Comparison of ENCODE assay signal across 2 cellular contexts in genomic region chr11:62602141-62603071, GRCh38.
A peak's percentile ranks its signal among the peaks of the same experiment; 100 is the strongest.
TF ChIP-seq lines count a peak whose summit lies in the region.

No MANE protein-coding gene starts in this region.

TF ChIP-seq in SK-N-SH, 30 proteins besides CTCF, POLR2A, EP300 and RAD21:
- TF ChIP-seq MXI1 (IDR thresholded peaks at IDR 0.05; ENCODE audit: low read depth, low read length), result 0 out of 2 replicates have a peak, but pooled peaks have one; percentile 16
- no peak for TF ChIP-seq MEF2A (IDR thresholded peaks at IDR 0.05; ENCODE audit: borderline replicate concordance, low read depth)
- TF ChIP-seq FOXJ3 (CRISPR knock-in tag; IDR thresholded peaks at IDR 0.05), result no peak
- TF ChIP-seq FOSL2 (IDR thresholded peaks at IDR 0.05; ENCODE audit: borderline replicate concordance, low read depth), result no peak

TF ChIP-seq in HepG2, 621 proteins besides CTCF, POLR2A, EP300 and RAD21:
- TF ChIP-seq REPIN1 (CRISPR knock-in tag; IDR thresholded peaks at IDR 0.05; ENCODE audit: borderline replicate concordance, low read depth) (0 out of 2 replicates have a peak, but pooled peaks have one; percentile 33), PRDM10 (CRISPR knock-in tag; IDR thresholded peaks at IDR 0.05; ENCODE audit: low read depth) (no peak), CCAR2 (optimal IDR thresholded peaks at IDR 0.05; ENCODE audit: low read depth, low read length) (no peak), RBFOX2 (IDR thresholded peaks at IDR 0.05; ENCODE audit: low read depth, low read length) (0 out of 2 replicates have a peak, but pooled peaks have one; percentile 28), RAD51 (IDR thresholded peaks at IDR 0.05; ENCODE audit: borderline replicate concordance) (no peak), STAT6 (CRISPR knock-in tag; IDR thresholded peaks at IDR 0.05; ENCODE audit: borderline replicate concordance) (no peak), SPEN (CRISPR knock-in tag; IDR thresholded peaks at IDR 0.05; ENCODE audit: low read depth) (no peak), MXD4 (CRISPR knock-in tag; IDR thresholded peaks at IDR 0.05) (no peak), HNRNPLL (IDR thresholded peaks at IDR 0.05; ENCODE audit: low read depth, low read length, poor library complexity, severe bottlenecking) (no peak), ZNF121 (CRISPR knock-in tag; IDR thresholded peaks at IDR 0.05) (no peak), ZBTB7B (CRISPR knock-in tag; IDR thresholded peaks at IDR 0.05) (no peak), HES4 (CRISPR knock-in tag; IDR thresholded peaks at IDR 0.05; ENCODE audit: borderline replicate concordance) (no peak)
